ENCODE assay signal across 17 cellular contexts in the genomic region with DNA sequence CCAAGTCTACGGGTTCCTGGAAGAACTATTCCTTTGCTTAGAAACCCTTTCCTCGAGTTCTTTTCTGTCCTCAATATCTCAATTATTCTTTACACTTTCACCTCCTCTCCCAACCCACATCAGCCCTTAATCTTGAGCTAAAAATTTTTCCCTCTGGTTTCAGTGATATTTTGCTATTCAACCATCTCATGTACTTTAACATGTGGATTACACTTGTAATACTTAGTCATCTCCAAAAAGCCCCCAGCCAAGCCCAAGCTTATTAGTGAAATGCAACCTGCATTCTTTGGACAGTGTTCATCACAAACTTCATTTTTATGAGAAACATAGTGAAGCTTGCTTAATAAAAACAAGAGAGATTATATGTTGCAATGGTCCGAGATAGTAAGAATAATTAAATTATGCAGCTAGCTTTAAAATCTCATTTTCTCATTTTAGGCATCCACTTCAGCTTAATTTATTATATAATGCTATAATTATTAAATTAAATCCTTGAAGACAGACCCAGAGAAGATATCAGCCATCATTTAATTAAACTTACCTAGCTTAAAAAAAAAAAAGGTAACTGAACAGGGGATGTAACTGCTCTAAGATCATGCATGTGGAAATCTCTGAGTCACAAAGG.
A peak's percentile ranks its signal among the peaks of the same experiment; 100 is the strongest.
DNase-seq lines count a peak whose midpoint lies in the region; ATAC-seq and TF ChIP-seq lines count a peak whose summit lies in the region.
"Had no signal": no experiment of that assay in that cellular context is flagged by ENCODE, and none has a peak within 500 bp of the region (broad histone marks: within the 10 kb centered on the region; RNA-seq: fewer than 3 reads in every experiment).

No MANE protein-coding gene starts in this region.

- H4K20me1 ChIP-seq in GM23248 (ENCODE audit: insufficient read depth), result no peaks in the 10 kb centered on the region

- WGBS in GM23248 (ENCODE audit: low coverage in 1 of 2, low lambda C conversion rate in 2 of 2, missing lambda C conversion rate in 2 of 2), 2 experiments, result 62 to 74% methylated on average over 3 of the region's 3 CpGs
- WGBS in psoas muscle, 3 donors, result 85 to 91% (median 90%) methylated on average over 3 of the region's 3 CpGs

- H3K4me1 ChIP-seq in GM23248 (ENCODE audit: insufficient read depth), result peaks cover 17% of the 10 kb centered on the region
- peaks cover 9% of the 10 kb centered on the region for H3K4me1 ChIP-seq in psoas muscle
- H3K4me1 ChIP-seq: body of pancreas had no signal

- H3K9me3 Mint-ChIP-seq in progenitor cell of endocrine pancreas (ENCODE audit: low read depth), result no peaks in the 10 kb centered on the region
- H3K9me3 Mint-ChIP-seq: activated CD4-positive, alpha-beta memory T cell treated with anti-CD3 and anti-CD28 coated beads for 36 hours; CD4-positive, alpha-beta T cell had no signal

- no peak overlapping the region for H3K4me2 ChIP-seq in GM23248 (ENCODE audit: unreplicated experiment)

- H3K27ac ChIP-seq in GM23248 (no peak overlapping the region), psoas muscle (no peak overlapping the region)
- H3K27ac ChIP-seq: body of pancreas had no signal

- no peaks in the 10 kb centered on the region for H3K9me2 ChIP-seq in GM23248 (ENCODE audit: insufficient read depth)

- H3K27me3 ChIP-seq in GM23248 (replicated peaks; ENCODE audit: insufficient read depth) (no peaks in the 10 kb centered on the region), psoas muscle (ENCODE audit: insufficient read depth in 3 of 3, low read length in 2 of 3) (no peaks in the 10 kb centered on the region)
- H3K27me3 ChIP-seq: body of pancreas had no signal

- intact Hi-C loops in psoas muscle (cut with DNase I), result no loop called here

- ATAC-seq in SK-N-SH treated with all-trans-retinoic acid at 6 μM for 48 hours (peak; percentile 65), GM19035 (IDR thresholded peaks at IDR 0.05; ENCODE audit: unreplicated experiment) (no peak), psoas muscle (no peak), GM18868 (IDR thresholded peaks at IDR 0.05; ENCODE audit: unreplicated experiment) (no peak)
- ATAC-seq: body of pancreas, GM12878 had no signal

- no peak overlapping the region for H2AFZ ChIP-seq in GM23248

- H3K27ac Mint-ChIP-seq in progenitor cell of endocrine pancreas, result peak overlapping the region; percentile 5
- H3K27ac Mint-ChIP-seq: activated CD4-positive, alpha-beta memory T cell treated with anti-CD3 and anti-CD28 coated beads for 36 hours; CD4-positive, alpha-beta T cell had no signal

- no peak overlapping the region for H3K4me3 Mint-ChIP-seq in progenitor cell of endocrine pancreas (ENCODE audit: low read depth)
- H3K4me3 Mint-ChIP-seq: activated CD4-positive, alpha-beta memory T cell treated with anti-CD3 and anti-CD28 coated beads for 36 hours; CD4-positive, alpha-beta T cell; H9 had no signal

- no peaks in the 10 kb centered on the region for H3K36me3 Mint-ChIP-seq in progenitor cell of endocrine pancreas (ENCODE audit: insufficient read depth)
- H3K36me3 Mint-ChIP-seq: activated CD4-positive, alpha-beta memory T cell treated with anti-CD3 and anti-CD28 coated beads for 36 hours had no signal

- peak; percentile 66 for DNase-seq in GM23248
- peak; percentile 81 for DNase-seq in fibroblast of mammary gland (ENCODE audit: low read depth)
- DNase-seq in progenitor cell of endocrine pancreas (ENCODE audit: low spot score, unreplicated experiment), result no peak
- no peak for DNase-seq in psoas muscle
- DNase-seq in pons (ENCODE audit: low spot score), result no peak
- DNase-seq: activated CD4-positive, alpha-beta memory T cell treated with anti-CD3 and anti-CD28 coated beads for 36 hours; body of pancreas; CD4-positive, alpha-beta T cell; effector memory CD4-positive, alpha-beta T cell; H9; midbrain; NCI-H1436 treated with DMSO at 0.1 percent for 48 hours; NCI-H524 had no signal

- H3K9me3 ChIP-seq in GM23248 (ENCODE audit: low read depth) (no peaks in the 10 kb centered on the region), psoas muscle (no peaks in the 10 kb centered on the region)
- H3K9me3 ChIP-seq: body of pancreas had no signal

- in situ Hi-C loops in GM23248 (cut with MboI), result no loop called here

- H3K79me2 ChIP-seq in GM23248 (ENCODE audit: insufficient read depth), result no peaks in the 10 kb centered on the region

- H3F3A ChIP-seq in GM23248 (ENCODE audit: insufficient read depth), result no peaks in the 10 kb centered on the region

- H3K9ac ChIP-seq in GM23248, result no peak overlapping the region

- H3K4me3 ChIP-seq in GM23248 (no peak overlapping the region), fibroblast of mammary gland (ENCODE audit: control insufficient read depth, low read depth, low read length) (no peak overlapping the region), psoas muscle (no peak overlapping the region)
- H3K4me3 ChIP-seq: body of pancreas, GM12878 had no signal

- H3K27me3 Mint-ChIP-seq in progenitor cell of endocrine pancreas, result no peaks in the 10 kb centered on the region
- H3K27me3 Mint-ChIP-seq: activated CD4-positive, alpha-beta memory T cell treated with anti-CD3 and anti-CD28 coated beads for 36 hours; CD4-positive, alpha-beta T cell had no signal

- TF ChIP-seq CTCF in fibroblast of mammary gland (conservative IDR thresholded peaks at IDR 0.05; ENCODE audit: control insufficient read depth, insufficient read depth, low read depth, low read length) (no peak), progenitor cell of endocrine pancreas (IDR thresholded peaks at IDR 0.05; ENCODE audit: unreplicated experiment) (no peak), psoas muscle (IDR thresholded peaks at IDR 0.05) (no peak)

- H3K36me3 ChIP-seq in GM23248 (ENCODE audit: low read depth) (no peaks in the 10 kb centered on the region), psoas muscle (ENCODE audit: insufficient read depth in 1 of 2, low read depth in 1 of 2) (no peaks in the 10 kb centered on the region)

- peaks cover 12% of the 10 kb centered on the region for H3K4me1 Mint-ChIP-seq in progenitor cell of endocrine pancreas (ENCODE audit: low read depth)

TF ChIP-seq in SK-N-SH treated with all-trans-retinoic acid at 6 μM for 48 hours, 23 proteins besides CTCF, POLR2A, EP300 and RAD21 (continues in another document):
- 0 out of 2 replicates have a peak, but pooled peaks have one; percentile 40 for TF ChIP-seq SNAI2 (CRISPR knock-in tag; IDR thresholded peaks at IDR 0.05)
- peak; percentile 71; the same call in 1 of the 2 replicates for TF ChIP-seq PATZ1 (CRISPR knock-in tag; IDR thresholded peaks at IDR 0.05; ENCODE audit: borderline replicate concordance)
- TF ChIP-seq ARNTL (CRISPR knock-in tag; IDR thresholded peaks at IDR 0.05; ENCODE audit: borderline replicate concordance, low read depth), result no peak
- TF ChIP-seq ZNF8 (CRISPR knock-in tag; IDR thresholded peaks at IDR 0.05), result no peak
- TF ChIP-seq CREB5 (CRISPR knock-in tag; IDR thresholded peaks at IDR 0.05; ENCODE audit: low read depth), result no peak; the same call in 1 of the 2 replicates
- TF ChIP-seq BACH2 (CRISPR knock-in tag; IDR thresholded peaks at IDR 0.05; ENCODE audit: borderline replicate concordance), result no peak
- no peak for TF ChIP-seq OSR1 (CRISPR knock-in tag; IDR thresholded peaks at IDR 0.05)
- TF ChIP-seq ZFP3 (CRISPR knock-in tag; IDR thresholded peaks at IDR 0.05), result 0 out of 2 replicates have a peak, but pooled peaks have one; percentile 58
- TF ChIP-seq POU6F1 (CRISPR knock-in tag; IDR thresholded peaks at IDR 0.05; ENCODE audit: borderline replicate concordance, low read depth), result no peak
- 0 out of 2 replicates have a peak, but pooled peaks have one; percentile 37 for TF ChIP-seq ESRRG (CRISPR knock-in tag; IDR thresholded peaks at IDR 0.05)
- no peak for TF ChIP-seq TOX (CRISPR knock-in tag; IDR thresholded peaks at IDR 0.05; ENCODE audit: borderline replicate concordance)
- TF ChIP-seq ZNF70 (CRISPR knock-in tag; IDR thresholded peaks at IDR 0.05), result peak; percentile 86
- peak; percentile 96 for TF ChIP-seq ISL1 (CRISPR knock-in tag; IDR thresholded peaks at IDR 0.05)
- TF ChIP-seq GLIS3 (CRISPR knock-in tag; IDR thresholded peaks at IDR 0.05), result no peak

Comparison
In these comparisons a context has a peak if more than half of its experiments do, and no peak if none do; other contexts are left out.
1. DNase-seq: peak in GM23248 (single experiment) and fibroblast of mammary gland (single experiment); none in progenitor cell of endocrine pancreas (single experiment), psoas muscle (0 of 2) and pons (single experiment).